1 cellular context compared by ENCODE assay signal in genomic region chr17:47295037-47295873, GRCh38.
TF ChIP-seq lines count a peak whose summit lies in the region.

No MANE protein-coding gene starts in this region.

TF ChIP-seq in endothelial cell of umbilical vein, 7 proteins besides CTCF, POLR2A, EP300 and RAD21:
- TF ChIP-seq MYC (IDR thresholded peaks at IDR 0.05; ENCODE audit: low read depth, low read length) (no peak), EZH2 (IDR thresholded peaks at IDR 0.05; ENCODE audit: borderline replicate concordance, low read depth, low read length, severe bottlenecking) (no peak), FOS (IDR thresholded peaks at IDR 0.05; ENCODE audit: borderline replicate concordance, insufficient read depth, low read length) (no peak), GATA2 (IDR thresholded peaks at IDR 0.05; ENCODE audit: insufficient read depth, insufficient read length, low read depth, low read length) (no peak), POLR2AphosphoS5 (IDR thresholded peaks at IDR 0.05; ENCODE audit: insufficient read depth, low read depth, low read length) (no peak), JUN (IDR thresholded peaks at IDR 0.05; ENCODE audit: borderline replicate concordance, insufficient read depth, insufficient read length, low read depth) (no peak)
- TF ChIP-seq, protein P1, sequence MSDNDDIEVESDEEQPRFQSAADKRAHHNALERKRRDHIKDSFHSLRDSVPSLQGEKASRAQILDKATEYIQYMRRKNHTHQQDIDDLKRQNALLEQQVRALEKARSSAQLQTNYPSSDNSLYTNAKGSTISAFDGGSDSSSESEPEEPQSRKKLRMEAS (IDR thresholded peaks at IDR 0.05; ENCODE audit: insufficient read depth, insufficient read length), result no peak
TF ChIP-seq in endothelial cell of umbilical vein: peak in this region for 0.
